10 cellular contexts compared by ENCODE assay signal in genomic region chr19:15433519-15434069, GRCh38. TPM values are rescaled to one million over a fixed set of nuclear protein-coding genes. Genes with fewer than 3 reads are reported as not detected.
DNase-seq lines count a peak whose midpoint lies in the region; ATAC-seq, FAIRE-seq and TF ChIP-seq lines count a peak whose summit lies in the region.
"Had no signal": no experiment of that assay in that cellular context is flagged by ENCODE, and none has a peak within 500 bp of the region (broad histone marks: within the 10 kb centered on the region; RNA-seq: fewer than 3 reads in every experiment).

No MANE protein-coding gene starts in this region.

- no peak for TF ChIP-seq CTCF in CD8-positive, alpha-beta T cell (IDR thresholded peaks at IDR 0.05)
- TF ChIP-seq CTCF in OCI-LY1 (IDR thresholded peaks at IDR 0.05; ENCODE audit: low read length) = no peak
- no peak for TF ChIP-seq CTCF in endodermal cell (conservative IDR thresholded peaks at IDR 0.05)
- no peak for TF ChIP-seq CTCF in osteocyte (IDR thresholded peaks at IDR 0.05)

- H3K4me2 ChIP-seq in OCI-LY1 (ENCODE audit: low read length) = peak overlapping the region; percentile 72

- peak overlapping the region; percentile 79 for H3K27ac ChIP-seq in CD8-positive, alpha-beta T cell (ENCODE audit: low read depth, low read length)
- no peak overlapping the region for H3K27ac ChIP-seq in OCI-LY1 (ENCODE audit: low read depth, low read length, poor library complexity, severe bottlenecking)
- no peak overlapping the region for H3K27ac ChIP-seq in endodermal cell (ENCODE audit: low read depth, low read length)

- no peaks in the 10 kb centered on the region for H3K9me2 ChIP-seq in OCI-LY1 (ENCODE audit: low read depth, low read length)

- intact Hi-C loops in CD8-positive, alpha-beta T cell (cut with DNase I, micrococcal nuclease) = loop anchor here (1.0 to 5.0 kb wide), 3 partner anchors 17 to 1794 kb away; partner anchors contain the start of gene OCEL1 (in 1 of the 2)

- H3K4me3 ChIP-seq in CD8-positive, alpha-beta T cell (ENCODE audit: low read depth, low read length) = peak overlapping the region; percentile 100
- peak overlapping the region; percentile 79 for H3K4me3 ChIP-seq in OCI-LY1 (ENCODE audit: low read depth, low read length, poor library complexity, severe bottlenecking)
- peak overlapping the region; percentile 93 for H3K4me3 ChIP-seq in endodermal cell (ENCODE audit: low read length)

- CTCF ChIA-PET in CD8-positive, alpha-beta T cell (lab: Charles Lee) = interaction anchor here (0.6 to 4.2 kb wide), 10 partner anchors 12 to 666 kb away, joined by 3 to 24 read pairs (median 4); partner anchors contain the start of genes AKAP8L and RASAL3

- H3F3A ChIP-seq in OCI-LY1 (ENCODE audit: insufficient read depth, low read length) = no peaks in the 10 kb centered on the region

- H3K27ac Mint-ChIP-seq in CD8-positive, alpha-beta T cell = peak overlapping the region; percentile 87
- H3K27ac Mint-ChIP-seq in endodermal cell = peak overlapping the region; percentile 78
- H3K27ac Mint-ChIP-seq in osteocyte (ENCODE audit: unreplicated experiment) = peak overlapping the region; percentile 95

- peaks cover 16% of the 10 kb centered on the region for H3K36me3 Mint-ChIP-seq in CD8-positive, alpha-beta T cell
- H3K36me3 Mint-ChIP-seq in endodermal cell (ENCODE audit: low read depth) = no peaks in the 10 kb centered on the region
- peaks cover 2% of the 10 kb centered on the region for H3K36me3 Mint-ChIP-seq in osteocyte (ENCODE audit: unreplicated experiment)

- H3K79me2 ChIP-seq in OCI-LY1 (ENCODE audit: insufficient read depth, low read length) = peaks cover 20% of the 10 kb centered on the region

- peaks cover 26% of the 10 kb centered on the region for H3K4me1 Mint-ChIP-seq in CD8-positive, alpha-beta T cell (ENCODE audit: low read depth)
- H3K4me1 Mint-ChIP-seq in endodermal cell (peaks cover 17% of the 10 kb centered on the region), osteocyte (ENCODE audit: unreplicated experiment) (peaks cover 26% of the 10 kb centered on the region)

- H3K36me3 ChIP-seq in CD8-positive, alpha-beta T cell (ENCODE audit: insufficient read depth, low read length) = peaks cover 5% of the 10 kb centered on the region
- no peaks in the 10 kb centered on the region; the same call in 1 of the 2 replicates for H3K36me3 ChIP-seq in OCI-LY1 (ENCODE audit: insufficient read depth, low read length)
- H3K36me3 ChIP-seq in endodermal cell (ENCODE audit: control insufficient read depth, insufficient read depth, low read length) = no peaks in the 10 kb centered on the region

- ATAC-seq in CD8-positive, alpha-beta T cell = no peak

- H3K27me3 Mint-ChIP-seq in CD8-positive, alpha-beta T cell (ENCODE audit: low read depth) = no peaks in the 10 kb centered on the region
- no peaks in the 10 kb centered on the region for H3K27me3 Mint-ChIP-seq in endodermal cell (ENCODE audit: insufficient read depth)
- H3K27me3 Mint-ChIP-seq in osteocyte (ENCODE audit: unreplicated experiment) = no peaks in the 10 kb centered on the region

- no peaks in the 10 kb centered on the region for H3K9me3 ChIP-seq in CD8-positive, alpha-beta T cell (ENCODE audit: low read length)
- H3K9me3 ChIP-seq in OCI-LY1 (ENCODE audit: low read length) (no peaks in the 10 kb centered on the region), endodermal cell (ENCODE audit: control insufficient read depth, low read length) (no peaks in the 10 kb centered on the region)

- H3K27me3 ChIP-seq in CD8-positive, alpha-beta T cell (ENCODE audit: insufficient read depth, low read length) = no peaks in the 10 kb centered on the region
- H3K27me3 ChIP-seq in OCI-LY1 (ENCODE audit: insufficient read depth, low read length) (no peaks in the 10 kb centered on the region), endodermal cell (ENCODE audit: control insufficient read depth, insufficient read depth, low read length, poor library complexity, severe bottlenecking) (no peaks in the 10 kb centered on the region)

- no peak for DNase-seq in CD8-positive, alpha-beta T cell
- DNase-seq in endodermal cell (peak; percentile 58), osteocyte (ENCODE audit: extremely low spot score, unreplicated experiment) (no peak), amygdala (lab: John Stamatoyannopoulos, UW) (no peak), urothelium cell line (ENCODE audit: low spot score) (no peak), NCI-H1694 (lab: John Stamatoyannopoulos, UW) (no peak), NCI-H524 (lab: John Stamatoyannopoulos, UW) (no peak)
- DNase-seq: cortex of kidney, NCI-H2107 had no signal

- 66% methylated on average over 6 to 8 of the region's 8 CpGs for WGBS in endodermal cell (ENCODE audit: insufficient coverage in 1 of 2, insufficient read length in 1 of 2), 2 experiments

- POLR2A ChIA-PET in CD8-positive, alpha-beta T cell (lab: Charles Lee) = interaction anchor here (0.6 to 3.2 kb wide), 11 partner anchors 14 to 309 kb away, joined by 3 to 43 read pairs (median 4); partner anchors contain the start of genes AKAP8 and AKAP8L

- no peak overlapping the region for H2AFZ ChIP-seq in OCI-LY1 (ENCODE audit: low read length)

- no peak for FAIRE-seq in urothelium cell line (lab: Jason Lieb, UNC)

- H3K4me1 ChIP-seq in CD8-positive, alpha-beta T cell (ENCODE audit: insufficient read depth, low read length) = peaks cover 31% of the 10 kb centered on the region
- H3K4me1 ChIP-seq in OCI-LY1 (ENCODE audit: insufficient read depth, low read length, severe bottlenecking) = peaks cover 25% of the 10 kb centered on the region
- H3K4me1 ChIP-seq in endodermal cell (ENCODE audit: control insufficient read depth, insufficient read depth, low read length) = peaks cover 13% of the 10 kb centered on the region

- H3K4me3 Mint-ChIP-seq in CD8-positive, alpha-beta T cell = peak overlapping the region; percentile 89
- H3K4me3 Mint-ChIP-seq in endodermal cell (peak overlapping the region; percentile 97), osteocyte (ENCODE audit: unreplicated experiment) (peak overlapping the region; percentile 97)

- H3K9me3 Mint-ChIP-seq in CD8-positive, alpha-beta T cell = no peaks in the 10 kb centered on the region
- H3K9me3 Mint-ChIP-seq in endodermal cell (no peaks in the 10 kb centered on the region), osteocyte (ENCODE audit: unreplicated experiment) (no peaks in the 10 kb centered on the region)

- no peaks in the 10 kb centered on the region for H4K20me1 ChIP-seq in OCI-LY1 (ENCODE audit: insufficient read depth, low read length)

- H3K9ac ChIP-seq in OCI-LY1 (ENCODE audit: low read length) (no peak overlapping the region), endodermal cell (ENCODE audit: extremely low read depth, low read length, poor library complexity, severe bottlenecking) (peak overlapping the region; percentile 50)

RNA-seq across cellular contexts. Expression of gene AKAP8L, which starts 14.8 kb away (rescaled TPM):
- total RNA-seq in CD8-positive, alpha-beta T cell = 100 to 1,000 TPM; 174 to 199 TPM
- total RNA-seq in endodermal cell = 100 to 1,000 TPM; 190 to 237 TPM
- polyA plus RNA-seq in endodermal cell (2013, experiment 1 of 2) = 160 TPM
- 124 TPM for polyA plus RNA-seq in endodermal cell (2013, experiment 2 of 2)
- 96.2 and 104 TPM in 2 replicates for total RNA-seq in osteocyte

RNA-seq across cellular contexts. Expression of gene WIZ, which starts 16.2 kb away (rescaled TPM):
- 10 to 100 TPM; 16.4 to 20.1 TPM for total RNA-seq in CD8-positive, alpha-beta T cell
- total RNA-seq in endodermal cell (10 to 100 TPM; 38.0 to 38.6 TPM), osteocyte (52.4 and 55.0 TPM in 2 replicates)
- 51.9 TPM for polyA plus RNA-seq in endodermal cell (2013, experiment 1 of 2)
- 44.8 TPM for polyA plus RNA-seq in endodermal cell (2013, experiment 2 of 2)

RNA-seq across cellular contexts. Expression of gene RASAL3, which starts 30.8 kb away (rescaled TPM):
- total RNA-seq in CD8-positive, alpha-beta T cell = 10 to 100 TPM; 80.0 to 83.1 TPM
- not detected for total RNA-seq in endodermal cell
- not detected for polyA plus RNA-seq in endodermal cell (2013, experiment 1 of 2)
- not detected for polyA plus RNA-seq in endodermal cell (2013, experiment 2 of 2)
- total RNA-seq in osteocyte = not detected in 2 replicates

RNA-seq across cellular contexts. Expression of gene PGLYRP2, which starts 45.7 kb away (rescaled TPM):
- total RNA-seq in CD8-positive, alpha-beta T cell = not detected
- total RNA-seq in endodermal cell (not detected), osteocyte (not detected in 2 replicates)
- not detected for polyA plus RNA-seq in endodermal cell (2013, experiment 1 of 2)
- not detected for polyA plus RNA-seq in endodermal cell (2013, experiment 2 of 2)

RNA-seq across cellular contexts. Expression of gene AKAP8, which starts 54.0 kb away (rescaled TPM):
- 100 to 1,000 TPM in 1 of 2 experiments, 10 to 100 TPM in 1; 97.4 to 109 TPM for total RNA-seq in CD8-positive, alpha-beta T cell
- 10 to 100 TPM; 34.9 to 39.6 TPM for total RNA-seq in endodermal cell
- polyA plus RNA-seq in endodermal cell (2013, experiment 1 of 2) = 20.5 TPM
- 18.1 TPM for polyA plus RNA-seq in endodermal cell (2013, experiment 2 of 2)
- total RNA-seq in osteocyte = 34.2 and 36.9 TPM in 2 replicates

Comparison
In these comparisons a context has a peak if more than half of its experiments do, and no peak if none do; other contexts are left out.
1. RNA of gene RASAL3, which starts 30.8 kb away (total RNA-seq): 80.0 to 83.1 TPM in CD8-positive, alpha-beta T cell; not detected in endodermal cell and not detected in osteocyte; every median in the first group is over 10 times any median in the second.
2. Peak in every context shown above with its lines, with median percentiles within 50 percentile points of each other: H3K4me3 ChIP-seq, H3K27ac Mint-ChIP-seq and H3K4me3 Mint-ChIP-seq.